1 cellular context compared by ENCODE assay signal in the genomic region with DNA sequence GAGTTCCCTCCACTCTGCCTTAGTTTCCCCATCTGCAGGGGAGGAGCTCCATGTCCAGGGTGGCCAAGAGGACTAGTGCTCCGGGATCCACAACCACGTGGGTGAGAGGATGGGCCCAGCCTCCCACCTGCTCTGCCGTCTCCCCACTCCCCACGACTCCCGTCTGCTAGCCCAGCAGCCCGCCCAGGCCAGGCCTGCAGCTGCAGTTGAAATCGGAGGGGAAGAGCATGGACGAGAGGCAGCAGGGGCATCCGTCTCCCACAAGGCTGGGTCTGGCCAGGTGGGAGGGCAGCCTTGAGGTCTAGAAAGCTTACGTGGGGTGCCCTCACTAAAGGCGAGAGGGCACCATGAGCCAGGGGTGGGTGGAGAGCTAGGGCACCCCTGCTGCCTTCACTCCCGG.
TF ChIP-seq lines count a peak whose summit lies in the region.

No MANE protein-coding gene starts in this region.

TF ChIP-seq in H1, 55 proteins besides CTCF, POLR2A, EP300 and RAD21:
- TF ChIP-seq SP2 (IDR thresholded peaks at IDR 0.05; ENCODE audit: low read length) (no peak), SIX5 (IDR thresholded peaks at IDR 0.05; ENCODE audit: low read depth, low read length) (no peak), TBP (IDR thresholded peaks at IDR 0.05; ENCODE audit: low read depth, low read length) (no peak), RXRA (IDR thresholded peaks at IDR 0.05; ENCODE audit: insufficient read depth, low read depth, low read length) (no peak), CEBPB (IDR thresholded peaks at IDR 0.05; ENCODE audit: low read depth, low read length) (no peak), PHF8 (conservative IDR thresholded peaks at IDR 0.05; ENCODE audit: low read depth, low read length) (no peak), ZNF274 (IDR thresholded peaks at IDR 0.05; ENCODE audit: borderline replicate concordance, extremely low read depth, low read length) (no peak), KDM4A (IDR thresholded peaks at IDR 0.05; ENCODE audit: low read depth, low read length, severe bottlenecking) (no peak), NRF1 (IDR thresholded peaks at IDR 0.05; ENCODE audit: low read depth, low read length) (no peak), CBX5 (IDR thresholded peaks at IDR 0.05; ENCODE audit: low read depth, low read length) (no peak), ASH2L (IDR thresholded peaks at IDR 0.05; ENCODE audit: low read length) (no peak), RFX5 (IDR thresholded peaks at IDR 0.05; ENCODE audit: borderline replicate concordance, low read depth, low read length) (no peak), TEAD4 (IDR thresholded peaks at IDR 0.05; ENCODE audit: low read depth, low read length) (no peak), GABPA (IDR thresholded peaks at IDR 0.05; ENCODE audit: borderline replicate concordance, insufficient read depth, low read length) (no peak), RBBP5 (IDR thresholded peaks at IDR 0.05; ENCODE audit: borderline replicate concordance, low read depth, low read length) (no peak), KDM1A (IDR thresholded peaks at IDR 0.05; ENCODE audit: borderline replicate concordance, low read length) (no peak), SIRT6 (IDR thresholded peaks at IDR 0.05; ENCODE audit: low read length) (no peak)
- TF ChIP-seq, protein P1, sequence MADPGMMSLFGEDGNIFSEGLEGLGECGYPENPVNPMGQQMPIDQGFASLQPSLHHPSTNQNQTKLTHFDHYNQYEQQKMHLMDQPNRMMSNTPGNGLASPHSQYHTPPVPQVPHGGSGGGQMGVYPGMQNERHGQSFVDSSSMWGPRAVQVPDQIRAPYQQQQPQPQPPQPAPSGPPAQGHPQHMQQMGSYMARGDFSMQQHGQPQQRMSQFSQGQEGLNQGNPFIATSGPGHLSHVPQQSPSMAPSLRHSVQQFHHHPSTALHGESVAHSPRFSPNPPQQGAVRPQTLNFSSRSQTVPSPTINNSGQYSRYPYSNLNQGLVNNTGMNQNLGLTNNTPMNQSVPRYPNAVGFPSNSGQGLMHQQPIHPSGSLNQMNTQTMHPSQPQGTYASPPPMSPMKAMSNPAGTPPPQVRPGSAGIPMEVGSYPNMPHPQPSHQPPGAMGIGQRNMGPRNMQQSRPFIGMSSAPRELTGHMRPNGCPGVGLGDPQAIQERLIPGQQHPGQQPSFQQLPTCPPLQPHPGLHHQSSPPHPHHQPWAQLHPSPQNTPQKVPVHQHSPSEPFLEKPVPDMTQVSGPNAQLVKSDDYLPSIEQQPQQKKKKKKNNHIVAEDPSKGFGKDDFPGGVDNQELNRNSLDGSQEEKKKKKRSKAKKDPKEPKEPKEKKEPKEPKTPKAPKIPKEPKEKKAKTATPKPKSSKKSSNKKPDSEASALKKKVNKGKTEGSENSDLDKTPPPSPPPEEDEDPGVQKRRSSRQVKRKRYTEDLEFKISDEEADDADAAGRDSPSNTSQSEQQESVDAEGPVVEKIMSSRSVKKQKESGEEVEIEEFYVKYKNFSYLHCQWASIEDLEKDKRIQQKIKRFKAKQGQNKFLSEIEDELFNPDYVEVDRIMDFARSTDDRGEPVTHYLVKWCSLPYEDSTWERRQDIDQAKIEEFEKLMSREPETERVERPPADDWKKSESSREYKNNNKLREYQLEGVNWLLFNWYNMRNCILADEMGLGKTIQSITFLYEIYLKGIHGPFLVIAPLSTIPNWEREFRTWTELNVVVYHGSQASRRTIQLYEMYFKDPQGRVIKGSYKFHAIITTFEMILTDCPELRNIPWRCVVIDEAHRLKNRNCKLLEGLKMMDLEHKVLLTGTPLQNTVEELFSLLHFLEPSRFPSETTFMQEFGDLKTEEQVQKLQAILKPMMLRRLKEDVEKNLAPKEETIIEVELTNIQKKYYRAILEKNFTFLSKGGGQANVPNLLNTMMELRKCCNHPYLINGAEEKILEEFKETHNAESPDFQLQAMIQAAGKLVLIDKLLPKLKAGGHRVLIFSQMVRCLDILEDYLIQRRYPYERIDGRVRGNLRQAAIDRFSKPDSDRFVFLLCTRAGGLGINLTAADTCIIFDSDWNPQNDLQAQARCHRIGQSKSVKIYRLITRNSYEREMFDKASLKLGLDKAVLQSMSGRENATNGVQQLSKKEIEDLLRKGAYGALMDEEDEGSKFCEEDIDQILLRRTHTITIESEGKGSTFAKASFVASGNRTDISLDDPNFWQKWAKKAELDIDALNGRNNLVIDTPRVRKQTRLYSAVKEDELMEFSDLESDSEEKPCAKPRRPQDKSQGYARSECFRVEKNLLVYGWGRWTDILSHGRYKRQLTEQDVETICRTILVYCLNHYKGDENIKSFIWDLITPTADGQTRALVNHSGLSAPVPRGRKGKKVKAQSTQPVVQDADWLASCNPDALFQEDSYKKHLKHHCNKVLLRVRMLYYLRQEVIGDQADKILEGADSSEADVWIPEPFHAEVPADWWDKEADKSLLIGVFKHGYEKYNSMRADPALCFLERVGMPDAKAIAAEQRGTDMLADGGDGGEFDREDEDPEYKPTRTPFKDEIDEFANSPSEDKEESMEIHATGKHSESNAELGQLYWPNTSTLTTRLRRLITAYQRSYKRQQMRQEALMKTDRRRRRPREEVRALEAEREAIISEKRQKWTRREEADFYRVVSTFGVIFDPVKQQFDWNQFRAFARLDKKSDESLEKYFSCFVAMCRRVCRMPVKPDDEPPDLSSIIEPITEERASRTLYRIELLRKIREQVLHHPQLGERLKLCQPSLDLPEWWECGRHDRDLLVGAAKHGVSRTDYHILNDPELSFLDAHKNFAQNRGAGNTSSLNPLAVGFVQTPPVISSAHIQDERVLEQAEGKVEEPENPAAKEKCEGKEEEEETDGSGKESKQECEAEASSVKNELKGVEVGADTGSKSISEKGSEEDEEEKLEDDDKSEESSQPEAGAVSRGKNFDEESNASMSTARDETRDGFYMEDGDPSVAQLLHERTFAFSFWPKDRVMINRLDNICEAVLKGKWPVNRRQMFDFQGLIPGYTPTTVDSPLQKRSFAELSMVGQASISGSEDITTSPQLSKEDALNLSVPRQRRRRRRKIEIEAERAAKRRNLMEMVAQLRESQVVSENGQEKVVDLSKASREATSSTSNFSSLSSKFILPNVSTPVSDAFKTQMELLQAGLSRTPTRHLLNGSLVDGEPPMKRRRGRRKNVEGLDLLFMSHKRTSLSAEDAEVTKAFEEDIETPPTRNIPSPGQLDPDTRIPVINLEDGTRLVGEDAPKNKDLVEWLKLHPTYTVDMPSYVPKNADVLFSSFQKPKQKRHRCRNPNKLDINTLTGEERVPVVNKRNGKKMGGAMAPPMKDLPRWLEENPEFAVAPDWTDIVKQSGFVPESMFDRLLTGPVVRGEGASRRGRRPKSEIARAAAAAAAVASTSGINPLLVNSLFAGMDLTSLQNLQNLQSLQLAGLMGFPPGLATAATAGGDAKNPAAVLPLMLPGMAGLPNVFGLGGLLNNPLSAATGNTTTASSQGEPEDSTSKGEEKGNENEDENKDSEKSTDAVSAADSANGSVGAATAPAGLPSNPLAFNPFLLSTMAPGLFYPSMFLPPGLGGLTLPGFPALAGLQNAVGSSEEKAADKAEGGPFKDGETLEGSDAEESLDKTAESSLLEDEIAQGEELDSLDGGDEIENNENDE (IDR thresholded peaks at IDR 0.05; ENCODE audit: insufficient replicate concordance, low read length), result no peak
- TF ChIP-seq, protein P2, sequence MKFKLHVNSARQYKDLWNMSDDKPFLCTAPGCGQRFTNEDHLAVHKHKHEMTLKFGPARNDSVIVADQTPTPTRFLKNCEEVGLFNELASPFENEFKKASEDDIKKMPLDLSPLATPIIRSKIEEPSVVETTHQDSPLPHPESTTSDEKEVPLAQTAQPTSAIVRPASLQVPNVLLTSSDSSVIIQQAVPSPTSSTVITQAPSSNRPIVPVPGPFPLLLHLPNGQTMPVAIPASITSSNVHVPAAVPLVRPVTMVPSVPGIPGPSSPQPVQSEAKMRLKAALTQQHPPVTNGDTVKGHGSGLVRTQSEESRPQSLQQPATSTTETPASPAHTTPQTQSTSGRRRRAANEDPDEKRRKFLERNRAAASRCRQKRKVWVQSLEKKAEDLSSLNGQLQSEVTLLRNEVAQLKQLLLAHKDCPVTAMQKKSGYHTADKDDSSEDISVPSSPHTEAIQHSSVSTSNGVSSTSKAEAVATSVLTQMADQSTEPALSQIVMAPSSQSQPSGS (IDR thresholded peaks at IDR 0.05; ENCODE audit: low read length), result no peak
- TF ChIP-seq, protein P3, sequence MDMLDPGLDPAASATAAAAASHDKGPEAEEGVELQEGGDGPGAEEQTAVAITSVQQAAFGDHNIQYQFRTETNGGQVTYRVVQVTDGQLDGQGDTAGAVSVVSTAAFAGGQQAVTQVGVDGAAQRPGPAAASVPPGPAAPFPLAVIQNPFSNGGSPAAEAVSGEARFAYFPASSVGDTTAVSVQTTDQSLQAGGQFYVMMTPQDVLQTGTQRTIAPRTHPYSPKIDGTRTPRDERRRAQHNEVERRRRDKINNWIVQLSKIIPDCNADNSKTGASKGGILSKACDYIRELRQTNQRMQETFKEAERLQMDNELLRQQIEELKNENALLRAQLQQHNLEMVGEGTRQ (IDR thresholded peaks at IDR 0.05; ENCODE audit: low read length), result no peak
